11 cellular contexts compared by ENCODE assay signal in genomic region chr7:29177963-29178612, GRCh38. TPM values are rescaled to one million over a fixed set of nuclear protein-coding genes. Genes with fewer than 3 reads are reported as not detected.
DNase-seq lines count a peak whose midpoint lies in the region; ATAC-seq and TF ChIP-seq lines count a peak whose summit lies in the region.
"Had no signal": no experiment of that assay in that cellular context is flagged by ENCODE, and none has a peak within 500 bp of the region (broad histone marks: within the 10 kb centered on the region; RNA-seq: fewer than 3 reads in every experiment).

No MANE protein-coding gene starts in this region.

- peak; percentile 47 for DNase-seq in NB4 (ENCODE audit: low read depth)
- peak; percentile 29 for DNase-seq in activated naive CD8-positive, alpha-beta T cell treated with anti-CD3 and anti-CD28 coated beads, Interleukin-2, amount 50 U/mL, for 24 hours
- peak; percentile 82 for DNase-seq in islet precursor cell
- no peak for DNase-seq in mesothelial cell of epicardium (ENCODE audit: low spot score in 2 of 2, unreplicated experiment in 2 of 2)
- no peak for DNase-seq in DMS153 treated with DMSO at 0.1 percent for 48 hours (lab: John Stamatoyannopoulos, UW; ENCODE audit: unreplicated experiment)
- DNase-seq: effector CD4-positive, alpha-beta T cell; NCI-H1417 treated with DMSO at 0.1 percent for 48 hours; stimulated activated naive CD4-positive, alpha-beta T cell treated with Interleukin-2 at 50 U/mL for 16 hours had no signal

- H3K4me3 Mint-ChIP-seq in activated naive CD8-positive, alpha-beta T cell treated with anti-CD3 and anti-CD28 coated beads, Interleukin-2, amount 50 U/mL, for 24 hours = no peak overlapping the region
- H3K4me3 Mint-ChIP-seq in mesothelial cell of epicardium = no peak overlapping the region
- H3K4me3 Mint-ChIP-seq: neural progenitor cell had no signal

- peak; percentile 88 for ATAC-seq in activated naive CD8-positive, alpha-beta T cell treated with anti-CD3 and anti-CD28 coated beads, Interleukin-2, amount 50 U/mL, for 24 hours
- no peak for ATAC-seq in HG02840 (IDR thresholded peaks at IDR 0.05; ENCODE audit: low FRiP score, unreplicated experiment)

- TF ChIP-seq CTCF in NB4 (IDR thresholded peaks at IDR 0.05; ENCODE audit: low read depth, low read length) (no peak), mesothelial cell of epicardium (IDR thresholded peaks at IDR 0.05; ENCODE audit: unreplicated experiment) (no peak)

- no peaks in the 10 kb centered on the region for H3K36me3 ChIP-seq in subcutaneous abdominal adipose tissue (ENCODE audit: control insufficient read depth in 5 of 5, insufficient read depth in 5 of 5, low read length in 5 of 5)
- H3K36me3 ChIP-seq: neural progenitor cell had no signal

- H3K36me3 Mint-ChIP-seq in activated naive CD8-positive, alpha-beta T cell treated with anti-CD3 and anti-CD28 coated beads, Interleukin-2, amount 50 U/mL, for 24 hours (ENCODE audit: low read depth) = no peaks in the 10 kb centered on the region
- no peaks in the 10 kb centered on the region for H3K36me3 Mint-ChIP-seq in mesothelial cell of epicardium
- H3K36me3 Mint-ChIP-seq: neural progenitor cell had no signal

- H3K27ac Mint-ChIP-seq in activated naive CD8-positive, alpha-beta T cell treated with anti-CD3 and anti-CD28 coated beads, Interleukin-2, amount 50 U/mL, for 24 hours = peak overlapping the region; percentile 9
- no peak overlapping the region for H3K27ac Mint-ChIP-seq in mesothelial cell of epicardium

- H3K4me1 ChIP-seq in subcutaneous abdominal adipose tissue (ENCODE audit: control insufficient read depth in 5 of 5, insufficient read depth in 5 of 5, low read length in 5 of 5) = peaks cover 0 to 7% (median 4%) of the 10 kb centered on the region in 5 donors

- H3K4me3 ChIP-seq in NB4 (ENCODE audit: low read depth, low read length) (no peak overlapping the region), subcutaneous abdominal adipose tissue (ENCODE audit: low read depth in 1 of 5, low read length in 5 of 5) (no peak overlapping the region)
- H3K4me3 ChIP-seq: neural progenitor cell had no signal

- H3K9me3 ChIP-seq in subcutaneous abdominal adipose tissue (ENCODE audit: control insufficient read depth in 5 of 5, low read length in 5 of 5) = no peaks in the 10 kb centered on the region

- no peak overlapping the region for H3K9ac ChIP-seq in subcutaneous abdominal adipose tissue (ENCODE audit: low read length in 5 of 5)
- H3K9ac ChIP-seq: neural progenitor cell had no signal

- H3K4me1 Mint-ChIP-seq in activated naive CD8-positive, alpha-beta T cell treated with anti-CD3 and anti-CD28 coated beads, Interleukin-2, amount 50 U/mL, for 24 hours = peaks cover 12% of the 10 kb centered on the region
- peaks cover 5% of the 10 kb centered on the region for H3K4me1 Mint-ChIP-seq in mesothelial cell of epicardium

- peaks cover 3% of the 10 kb centered on the region for H3K9me3 Mint-ChIP-seq in activated naive CD8-positive, alpha-beta T cell treated with anti-CD3 and anti-CD28 coated beads, Interleukin-2, amount 50 U/mL, for 24 hours
- peaks cover 4% of the 10 kb centered on the region for H3K9me3 Mint-ChIP-seq in mesothelial cell of epicardium
- H3K9me3 Mint-ChIP-seq: neural progenitor cell had no signal

- H3K27me3 ChIP-seq in subcutaneous abdominal adipose tissue (ENCODE audit: control insufficient read depth in 5 of 5, insufficient read depth in 4 of 5, low read length in 5 of 5) = no peaks in the 10 kb centered on the region
- H3K27me3 ChIP-seq: neural progenitor cell had no signal

- peaks cover 16% of the 10 kb centered on the region for H3K27me3 Mint-ChIP-seq in activated naive CD8-positive, alpha-beta T cell treated with anti-CD3 and anti-CD28 coated beads, Interleukin-2, amount 50 U/mL, for 24 hours
- no peaks in the 10 kb centered on the region for H3K27me3 Mint-ChIP-seq in mesothelial cell of epicardium (ENCODE audit: low read depth)

- no peak for TF ChIP-seq POLR2A in NB4 (IDR thresholded peaks at IDR 0.05; ENCODE audit: extremely low read depth, insufficient read length)

- peak overlapping the region; percentile 3 for H3K27ac ChIP-seq in subcutaneous abdominal adipose tissue (ENCODE audit: low read depth, low read length)
- H3K27ac ChIP-seq: neural progenitor cell had no signal

RNA-seq across cellular contexts. Expression of gene CHN2, which starts 16.5 kb away (rescaled TPM):
- 6.9 to 8.0 TPM (median 7.0 TPM) in 3 replicates for total RNA-seq in mesothelial cell of epicardium

RNA-seq across cellular contexts. Expression of gene CPVL, which starts 31.8 kb away (rescaled TPM):
- total RNA-seq in mesothelial cell of epicardium = 10.7 to 11.4 TPM (median 11.1 TPM) in 3 replicates

Comparison
In these comparisons a context has a peak if more than half of its experiments do, and no peak if none do; other contexts are left out.
1. DNase-seq: peak in NB4 (single experiment), activated naive CD8-positive, alpha-beta T cell treated with anti-CD3 and anti-CD28 coated beads, Interleukin-2, amount 50 U/mL, for 24 hours (single experiment) and islet precursor cell (single experiment); none in mesothelial cell of epicardium (0 of 2) and DMS153 treated with DMSO at 0.1 percent for 48 hours (single experiment).